12 cellular contexts compared by ENCODE assay signal in genomic region chr10:119680668-119681070, GRCh38. TPM values are rescaled to one million over a fixed set of nuclear protein-coding genes. Genes with fewer than 3 reads are reported as not detected.
DNase-seq lines count a peak whose midpoint lies in the region; ATAC-seq and TF ChIP-seq lines count a peak whose summit lies in the region.
"Had no signal": no experiment of that assay in that cellular context is flagged by ENCODE, and none has a peak within 500 bp of the region (broad histone marks: within the 10 kb centered on the region; RNA-seq: fewer than 3 reads in every experiment).

No MANE protein-coding gene starts in this region.

- no peaks in the 10 kb centered on the region for H3K27me3 ChIP-seq in neural progenitor cell

- no peak overlapping the region for H2AFZ ChIP-seq in neural progenitor cell (replicated peaks)

- no peaks in the 10 kb centered on the region for H3K9me3 Mint-ChIP-seq in neural progenitor cell

- peaks cover 2% of the 10 kb centered on the region for H3K27me3 Mint-ChIP-seq in neural progenitor cell (ENCODE audit: insufficient read depth, low read depth)

- no peaks in the 10 kb centered on the region for H3K36me3 ChIP-seq in neural progenitor cell
- H3K36me3 ChIP-seq: WERI-Rb-1 had no signal

- no peak overlapping the region for H3K4me3 ChIP-seq in AG10803 (ENCODE audit: low read length)
- H3K4me3 ChIP-seq in neural progenitor cell: no peak overlapping the region

- H3K79me2 ChIP-seq in neural progenitor cell (ENCODE audit: low read depth): no peaks in the 10 kb centered on the region

- no peak overlapping the region for H3K4me2 ChIP-seq in neural progenitor cell

- no peaks in the 10 kb centered on the region for H3K9me3 ChIP-seq in neural progenitor cell (ENCODE audit: low read depth)

- H3K36me3 Mint-ChIP-seq in neural progenitor cell: peaks cover 15% of the 10 kb centered on the region

- peak; percentile 49 for ATAC-seq in esophagus mucosa
- no peak for ATAC-seq in activated CD4-positive, CD25-positive, alpha-beta regulatory T cell treated with anti-CD3 and anti-CD28 coated beads, Interleukin-2, amount 50 U/mL, for 24 hours

- no peak overlapping the region for H3K4me3 Mint-ChIP-seq in neural progenitor cell

- H4K20me1 ChIP-seq in neural progenitor cell (ENCODE audit: low read depth): no peaks in the 10 kb centered on the region

- no peak overlapping the region for H3K27ac ChIP-seq in neural progenitor cell
- H3K27ac ChIP-seq: WERI-Rb-1 had no signal

- peak overlapping the region; percentile 22 for H3K27ac Mint-ChIP-seq in neural progenitor cell

- H3K4me1 ChIP-seq in neural progenitor cell: no peaks in the 10 kb centered on the region

- DNase-seq in AG10803 (ENCODE audit: low read depth) (peak; percentile 23), RPMI7951 (ENCODE audit: low read depth) (peak; percentile 81), neural progenitor cell (ENCODE audit: low spot score) (no peak), NCI-H82 treated with DMSO at 0.1 percent for 48 hours (lab: John Stamatoyannopoulos, UW; ENCODE audit: unreplicated experiment) (no peak), NCI-H748 treated with DMSO at 0.1 percent for 48 hours (lab: John Stamatoyannopoulos, UW) (no peak), globus pallidus (ENCODE audit: low spot score) (no peak)
- DNase-seq: activated gamma-delta T cell treated with Interleukin-2 at 50 U/mL for 16 hours; NCI-H1436 treated with DMSO at 0.1 percent for 48 hours; stimulated activated CD4-positive, alpha-beta T cell treated with anti-CD3 and anti-CD28 coated beads, Interleukin-4, amount 100 ng/mL, for 1 hour; WERI-Rb-1 had no signal

- no peak overlapping the region for H3K9ac ChIP-seq in neural progenitor cell

- TF ChIP-seq CTCF in AG10803 (conservative IDR thresholded peaks at IDR 0.05; ENCODE audit: low read length) (no peak), neural progenitor cell (IDR thresholded peaks at IDR 0.05) (no peak)

- peaks cover 3% of the 10 kb centered on the region for H3K4me1 Mint-ChIP-seq in neural progenitor cell

- peaks cover 3% of the 10 kb centered on the region for H3F3A ChIP-seq in neural progenitor cell (ENCODE audit: low read depth)

RNA-seq across cellular contexts. Expression of gene BAG3, which starts 29.5 kb away (rescaled TPM):
- total RNA-seq in RPMI7951 (2014; rRNA removed; shearing (Covaris generic)): 13.9 and 15.2 TPM in 2 replicates
- 59.7 TPM for total RNA-seq in esophagus mucosa
- 2.3 and 6.7 TPM in 2 replicates for total RNA-seq in neural progenitor cell (ENCODE audit: low replicate concordance)

RNA-seq across cellular contexts. Expression of gene INPP5F, which starts 45.2 kb away (rescaled TPM):
- 13.1 and 13.2 TPM in 2 replicates for total RNA-seq in RPMI7951 (2014; rRNA removed; shearing (Covaris generic))
- total RNA-seq in esophagus mucosa (7.6 TPM), neural progenitor cell (ENCODE audit: low replicate concordance) (125 and 167 TPM in 2 replicates)

Comparison
In these comparisons a context has a peak if more than half of its experiments do, and no peak if none do; other contexts are left out.
1. DNase-seq: peak in AG10803 (single experiment) and RPMI7951 (single experiment); none in neural progenitor cell (single experiment), NCI-H82 treated with DMSO at 0.1 percent for 48 hours (single experiment), NCI-H748 treated with DMSO at 0.1 percent for 48 hours (single experiment) and globus pallidus (single experiment).